ENCODE assay signal across 1 cellular context in genomic region chr1:182291584-182292192, GRCh38.
TF ChIP-seq lines count a peak whose summit lies in the region.

No MANE protein-coding gene starts in this region.

TF ChIP-seq in HepG2, 621 proteins besides CTCF, POLR2A, EP300 and RAD21 (continued from another document and continues in another):
- TF ChIP-seq ZNF646 (CRISPR knock-in tag; IDR thresholded peaks at IDR 0.05) = no peak
- TF ChIP-seq ONECUT2 (CRISPR knock-in tag; IDR thresholded peaks at IDR 0.05) = 0 out of 2 replicates have a peak, but pooled peaks have one; percentile 34
- no peak for TF ChIP-seq ZNF34 (CRISPR knock-in tag; IDR thresholded peaks at IDR 0.05; ENCODE audit: borderline replicate concordance)
- TF ChIP-seq THRA (CRISPR knock-in tag; IDR thresholded peaks at IDR 0.05; ENCODE audit: borderline replicate concordance) = 0 out of 2 replicates have a peak, but pooled peaks have one; percentile 54
- TF ChIP-seq FOXP4 (CRISPR knock-in tag; IDR thresholded peaks at IDR 0.05) = peak; percentile 98
- TF ChIP-seq ZNF749 (CRISPR knock-in tag; IDR thresholded peaks at IDR 0.05; ENCODE audit: borderline replicate concordance) = peak; percentile 34; the same call in 1 of the 2 replicates
- TF ChIP-seq KAT7 (CRISPR knock-in tag; IDR thresholded peaks at IDR 0.05; ENCODE audit: borderline replicate concordance) = peak; percentile 28; the same call in 1 of the 2 replicates
- peak; percentile 64; the same call in 1 of the 2 replicates for TF ChIP-seq ZGPAT (CRISPR knock-in tag; IDR thresholded peaks at IDR 0.05)
- no peak for TF ChIP-seq ZNF530 (CRISPR knock-in tag; IDR thresholded peaks at IDR 0.05; ENCODE audit: low read depth)
- TF ChIP-seq ARID2 (CRISPR knock-in tag; IDR thresholded peaks at IDR 0.05; ENCODE audit: borderline replicate concordance) = no peak
- TF ChIP-seq ZNF335 (CRISPR knock-in tag; IDR thresholded peaks at IDR 0.05) = no peak
- TF ChIP-seq PTBP1 (IDR thresholded peaks at IDR 0.05; ENCODE audit: low read depth, low read length, poor library complexity, severe bottlenecking) = no peak
- TF ChIP-seq HBP1 (CRISPR knock-in tag; IDR thresholded peaks at IDR 0.05; ENCODE audit: low read depth) = no peak
- no peak for TF ChIP-seq ZSCAN22 (CRISPR knock-in tag; IDR thresholded peaks at IDR 0.05)
- TF ChIP-seq TRIM24 (CRISPR knock-in tag; IDR thresholded peaks at IDR 0.05) = no peak
- no peak for TF ChIP-seq ZNF446 (CRISPR knock-in tag; IDR thresholded peaks at IDR 0.05)
- TF ChIP-seq ZUFSP (CRISPR knock-in tag; IDR thresholded peaks at IDR 0.05; ENCODE audit: borderline replicate concordance) = no peak
- no peak for TF ChIP-seq USF2 (IDR thresholded peaks at IDR 0.05; ENCODE audit: low read depth, low read length)
- TF ChIP-seq USF2 (CRISPR knock-in tag; IDR thresholded peaks at IDR 0.05; ENCODE audit: borderline replicate concordance) = peak; percentile 60; the same call in 1 of the 2 replicates
- TF ChIP-seq PRDM10 (CRISPR knock-in tag; IDR thresholded peaks at IDR 0.05; ENCODE audit: low read depth) = peak; percentile 79; the same call in 1 of the 2 replicates
- TF ChIP-seq ZFP91 (CRISPR knock-in tag; IDR thresholded peaks at IDR 0.05; ENCODE audit: borderline replicate concordance) = peak; percentile 77; the same call in 1 of the 2 replicates
- no peak for TF ChIP-seq NFYB (CRISPR knock-in tag; IDR thresholded peaks at IDR 0.05)
- no peak for TF ChIP-seq ZNF546 (CRISPR knock-in tag; conservative IDR thresholded peaks at IDR 0.05)
- TF ChIP-seq IRF2 (CRISPR knock-in tag; IDR thresholded peaks at IDR 0.05) = 0 out of 2 replicates have a peak, but pooled peaks have one; percentile 17
- no peak for TF ChIP-seq SKI (IDR thresholded peaks at IDR 0.05; ENCODE audit: partially characterized antibody)
- TF ChIP-seq ZNF343 (CRISPR knock-in tag; IDR thresholded peaks at IDR 0.05) = no peak
- TF ChIP-seq ATF6 (CRISPR knock-in tag; conservative IDR thresholded peaks at IDR 0.05) = no peak
